ENCODE assay signal across 25 cellular contexts in the genomic region with DNA sequence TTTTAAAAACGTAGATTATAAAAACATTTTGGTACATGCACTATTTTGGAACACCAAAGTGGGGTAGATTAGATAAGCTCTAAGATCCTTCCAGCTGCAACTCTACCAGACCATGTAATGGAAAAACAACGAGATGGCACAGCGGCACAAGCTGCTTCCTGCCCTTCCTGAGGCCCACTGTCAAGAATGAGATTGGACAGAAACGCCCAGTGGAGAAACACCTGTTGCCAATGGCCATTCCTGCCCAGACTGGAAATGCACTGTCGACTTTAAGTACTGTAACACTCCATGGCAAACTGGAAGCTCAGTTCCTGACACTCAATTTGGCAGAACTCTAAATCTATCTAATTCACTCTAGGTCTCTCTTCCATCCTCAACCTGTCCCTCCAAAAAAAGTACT. TPM values are rescaled to one million over a fixed set of nuclear protein-coding genes. Genes with fewer than 3 reads are reported as not detected.
"Had no signal": no experiment of that assay in that cellular context is flagged by ENCODE, and none has a peak within 500 bp of the region (broad histone marks: within the 10 kb centered on the region; RNA-seq: fewer than 3 reads in every experiment).

No MANE protein-coding gene starts in this region.

- DNase-seq: islet precursor cell; lower lobe of right lung; mammary epithelial cell; mesenchymal stem cell; naive thymus-derived CD8-positive, alpha-beta T cell; occipital lobe; psoas muscle; right lobe of liver; stimulated activated CD4-positive, alpha-beta T cell treated with anti-CD3 and anti-CD28 coated beads, Interleukin-1b, Interleukin-23, amount 100 ng/mL, for 48 hours; stimulated activated CD4-positive, alpha-beta T cell treated with anti-CD3 and anti-CD28 coated beads, Interleukin-2, amount 100 ng/mL, for 48 hours; stimulated activated CD4-positive, alpha-beta T cell treated with anti-CD3 and anti-CD28 coated beads, Interleukin-4, amount 100 ng/mL, for 4 hours; stimulated activated CD8-positive, alpha-beta memory T cell treated with anti-CD3 and anti-CD28 coated beads, Interleukin-4, amount 100 ng/mL, for 48 hours; stimulated activated naive CD4-positive, alpha-beta T cell treated with Interleukin-2 at 50 U/mL for 16 hours; stimulated activated naive CD8-positive, alpha-beta T cell treated with anti-CD3 and anti-CD28 coated beads, Interleukin-15, amount 100 ng/mL, for 72 hours; substantia nigra; uterus had no signal

- H3K4me3 ChIP-seq: hepatocyte, lower lobe of right lung, psoas muscle, right lobe of liver, smooth muscle cell, tibial nerve, uterus had no signal

- H3K9ac ChIP-seq: parathyroid adenoma had no signal

- H3K36me3 ChIP-seq: uterus had no signal

- H3K27ac ChIP-seq: hepatocyte, lower lobe of right lung, neutrophil, parathyroid adenoma, psoas muscle, right lobe of liver, tibial nerve, uterus had no signal

- H3K9me3 ChIP-seq: lower lobe of right lung, neutrophil, psoas muscle, right lobe of liver, tibial nerve, uterus had no signal

- H3K4me2 ChIP-seq: hepatocyte, smooth muscle cell had no signal

- H3K9me3 Mint-ChIP-seq: naive thymus-derived CD8-positive, alpha-beta T cell; nephron; neural crest cell; stimulated activated memory B cell treated with anti-CD40 and anti-IgM and Interleukin-4, amounts not matched to agents 10 μg/mL and 1 μg/mL and 100 μg/mL, for 72 hours; stimulated activated naive CD8-positive, alpha-beta T cell treated with anti-CD3 and anti-CD28 coated beads, Interleukin-15, amount 100 ng/mL, for 72 hours; type B pancreatic cell had no signal

- H2AFZ ChIP-seq: hepatocyte, parathyroid adenoma had no signal

- H3K4me1 ChIP-seq: lower lobe of right lung, parathyroid adenoma, psoas muscle, right lobe of liver, tibial nerve, uterus had no signal

- H3K27me3 Mint-ChIP-seq: naive thymus-derived CD8-positive, alpha-beta T cell; stimulated activated memory B cell treated with anti-CD40 and anti-IgM and Interleukin-4, amounts not matched to agents 10 μg/mL and 1 μg/mL and 100 μg/mL, for 72 hours; stimulated activated naive CD8-positive, alpha-beta T cell treated with anti-CD3 and anti-CD28 coated beads, Interleukin-15, amount 100 ng/mL, for 72 hours; type B pancreatic cell had no signal

- H3K4me3 Mint-ChIP-seq: naive thymus-derived CD8-positive, alpha-beta T cell; nephron; neural crest cell; stimulated activated memory B cell treated with anti-CD40 and anti-IgM and Interleukin-4, amounts not matched to agents 10 μg/mL and 1 μg/mL and 100 μg/mL, for 72 hours; stimulated activated naive CD8-positive, alpha-beta T cell treated with anti-CD3 and anti-CD28 coated beads, Interleukin-15, amount 100 ng/mL, for 72 hours; type B pancreatic cell had no signal

- H3K27me3 ChIP-seq: hepatocyte, neutrophil, right lobe of liver, tibial nerve, uterus had no signal

- H3K4me1 Mint-ChIP-seq: nephron; neural crest cell; stimulated activated memory B cell treated with anti-CD40 and anti-IgM and Interleukin-4, amounts not matched to agents 10 μg/mL and 1 μg/mL and 100 μg/mL, for 72 hours; stimulated activated naive CD8-positive, alpha-beta T cell treated with anti-CD3 and anti-CD28 coated beads, Interleukin-15, amount 100 ng/mL, for 72 hours had no signal

- H3K27ac Mint-ChIP-seq: nephron; stimulated activated memory B cell treated with anti-CD40 and anti-IgM and Interleukin-4, amounts not matched to agents 10 μg/mL and 1 μg/mL and 100 μg/mL, for 72 hours; type B pancreatic cell had no signal

- H3K79me2 ChIP-seq: hepatocyte, parathyroid adenoma had no signal

RNA-seq across cellular contexts. Expression of a gene that starts 46.1 kb away (rescaled TPM):
- total RNA-seq: neural crest cell had no signal
